Comparison of ENCODE assay signal across 1 cellular context in genomic region chr6:137707590-137708360, GRCh38.
A peak's percentile ranks its signal among the peaks of the same experiment; 100 is the strongest.
TF ChIP-seq lines count a peak whose summit lies in the region.

No MANE protein-coding gene starts in this region.

TF ChIP-seq in HepG2, 621 proteins besides CTCF, POLR2A, EP300 and RAD21 (continued from another document and continues in another):
- TF ChIP-seq ZBTB40 (IDR thresholded peaks at IDR 0.05) (no peak), ZBTB40 (CRISPR knock-in tag; IDR thresholded peaks at IDR 0.05) (no peak), ZNF281 (CRISPR knock-in tag; IDR thresholded peaks at IDR 0.05; ENCODE audit: borderline replicate concordance) (0 out of 2 replicates have a peak, but pooled peaks have one; percentile 13), SRF (IDR thresholded peaks at IDR 0.05; ENCODE audit: low read depth, low read length) (no peak), ZNF256 (CRISPR knock-in tag; conservative IDR thresholded peaks at IDR 0.05) (peak; percentile 73; the same call in 1 of the 2 replicates), MTERF4 (CRISPR knock-in tag; IDR thresholded peaks at IDR 0.05) (no peak), ZNF572 (CRISPR knock-in tag; IDR thresholded peaks at IDR 0.05) (no peak), KLF12 (CRISPR knock-in tag; IDR thresholded peaks at IDR 0.05; ENCODE audit: borderline replicate concordance) (no peak), ISX (CRISPR knock-in tag; conservative IDR thresholded peaks at IDR 0.05) (no peak), PHF21A (CRISPR knock-in tag; IDR thresholded peaks at IDR 0.05) (no peak; the same call in 1 of the 2 replicates), ZNF615 (CRISPR knock-in tag; IDR thresholded peaks at IDR 0.05; ENCODE audit: borderline replicate concordance) (peak; percentile 78; the same call in 1 of the 2 replicates), HINFP (CRISPR knock-in tag; IDR thresholded peaks at IDR 0.05; ENCODE audit: low read depth) (no peak), ZNF704 (CRISPR knock-in tag; IDR thresholded peaks at IDR 0.05; ENCODE audit: borderline replicate concordance) (no peak; the same call in 1 of the 2 replicates), TMF1 (CRISPR knock-in tag; IDR thresholded peaks at IDR 0.05; ENCODE audit: low read depth) (0 out of 2 replicates have a peak, but pooled peaks have one; percentile 56), ZNF552 (CRISPR knock-in tag; IDR thresholded peaks at IDR 0.05; ENCODE audit: borderline replicate concordance) (no peak), DMAP1 (CRISPR knock-in tag; IDR thresholded peaks at IDR 0.05) (no peak), NR2F2 (IDR thresholded peaks at IDR 0.05; ENCODE audit: borderline replicate concordance, low read depth) (peak; percentile 55), GPBP1L1 (CRISPR knock-in tag; IDR thresholded peaks at IDR 0.05) (no peak), IRX3 (CRISPR knock-in tag; IDR thresholded peaks at IDR 0.05; ENCODE audit: borderline replicate concordance, low read depth) (no peak), ARHGAP35 (CRISPR knock-in tag; IDR thresholded peaks at IDR 0.05; ENCODE audit: borderline replicate concordance) (no peak), KDM3A (CRISPR knock-in tag; IDR thresholded peaks at IDR 0.05; ENCODE audit: low read depth) (peak; percentile 45; the same call in 1 of the 2 replicates), ZSCAN9 (CRISPR knock-in tag; IDR thresholded peaks at IDR 0.05; ENCODE audit: borderline replicate concordance) (0 out of 2 replicates have a peak, but pooled peaks have one; percentile 43), ZNF530 (CRISPR knock-in tag; IDR thresholded peaks at IDR 0.05; ENCODE audit: low read depth) (no peak), ZFYVE20 (CRISPR knock-in tag; IDR thresholded peaks at IDR 0.05; ENCODE audit: borderline replicate concordance, low read depth) (no peak), PBX2 (CRISPR knock-in tag; IDR thresholded peaks at IDR 0.05) (no peak), TFDP1 (CRISPR knock-in tag; IDR thresholded peaks at IDR 0.05; ENCODE audit: borderline replicate concordance) (peak; percentile 53; the same call in 1 of the 2 replicates), TAF1 (CRISPR knock-in tag; IDR thresholded peaks at IDR 0.05) (no peak), ATF7-NPFF (CRISPR knock-in tag; IDR thresholded peaks at IDR 0.05; ENCODE audit: low read depth) (no peak), SIX4 (CRISPR knock-in tag; IDR thresholded peaks at IDR 0.05) (peak; percentile 67; the same call in 1 of the 2 replicates), ZNF414 (CRISPR knock-in tag; IDR thresholded peaks at IDR 0.05) (peak; percentile 69; the same call in 1 of the 2 replicates), AKAP8 (CRISPR knock-in tag; IDR thresholded peaks at IDR 0.05) (no peak), ZNF589 (CRISPR knock-in tag; conservative IDR thresholded peaks at IDR 0.05) (no peak), SOX5 (CRISPR knock-in tag; IDR thresholded peaks at IDR 0.05; ENCODE audit: borderline replicate concordance) (peak; percentile 93), HMG20B (CRISPR knock-in tag; conservative IDR thresholded peaks at IDR 0.05) (peak; percentile 42; the same call in 1 of the 2 replicates), ZNF282 (IDR thresholded peaks at IDR 0.05; ENCODE audit: partially characterized antibody) (no peak), ZNF747 (CRISPR knock-in tag; IDR thresholded peaks at IDR 0.05; ENCODE audit: borderline replicate concordance) (peak; percentile 68; the same call in 1 of the 2 replicates), LCORL (IDR thresholded peaks at IDR 0.05) (no peak), LCORL (CRISPR knock-in tag; IDR thresholded peaks at IDR 0.05) (peak; percentile 64)
